ENCODE assay signal across 32 cellular contexts in the genomic region with DNA sequence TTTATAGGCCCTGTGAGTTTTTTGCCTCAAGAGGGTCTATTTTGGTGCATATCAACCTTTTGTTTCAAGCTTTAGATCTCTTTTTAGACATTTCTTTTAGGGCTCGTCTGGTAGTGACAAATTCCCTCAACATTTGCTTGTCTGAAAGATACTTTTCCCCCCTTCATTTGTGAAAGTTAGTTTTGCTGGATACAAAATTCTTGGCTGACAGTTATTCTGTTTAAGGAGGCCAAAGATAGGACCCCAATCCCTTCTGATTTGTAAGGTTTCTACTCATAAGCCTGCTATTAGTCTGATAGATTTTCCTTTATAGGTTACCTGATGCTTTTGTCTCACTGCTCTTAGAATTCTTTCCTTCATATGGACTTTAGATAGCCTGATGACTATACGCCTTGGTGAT. TPM values are rescaled to one million over a fixed set of nuclear protein-coding genes. Genes with fewer than 3 reads are reported as not detected.
"Had no signal": no experiment of that assay in that cellular context is flagged by ENCODE, and none has a peak within 500 bp of the region (broad histone marks: within the 10 kb centered on the region; RNA-seq: fewer than 3 reads in every experiment).

No MANE protein-coding gene starts in this region.

- DNase-seq: stimulated activated CD4-positive, alpha-beta T cell treated with anti-CD3 and anti-CD28 coated beads, Interleukin-2, amount 100 ng/mL, for 48 hours; stimulated activated CD4-positive, alpha-beta T cell treated with anti-CD3 and anti-CD28 coated beads, Interleukin-4, amount 100 ng/mL, for 1 hour; stimulated activated CD4-positive, alpha-beta T cell treated with anti-CD3 and anti-CD28 coated beads, Interleukin-4, amount 100 ng/mL, for 24 hours; stimulated activated CD4-positive, alpha-beta T cell treated with anti-CD3 and anti-CD28 coated beads, Interleukin-4, amount 100 ng/mL, for 4 hours; stimulated activated CD8-positive, alpha-beta memory T cell treated with anti-CD3 and anti-CD28 coated beads, Interleukin-4, amount 100 ng/mL, for 48 hours; stimulated activated naive B cell treated with anti-CD40 and anti-IgM and Interleukin-4, amounts not matched to agents 10 μg/mL and 1 μg/mL and 100 μg/mL, for 72 hours; stimulated activated naive CD4-positive, alpha-beta T cell; stimulated activated naive CD4-positive, alpha-beta T cell treated with Interleukin-2 at 50 U/mL for 16 hours; stimulated activated naive CD8-positive, alpha-beta T cell treated with anti-CD3 and anti-CD28 coated beads, Interleukin-15, amount 100 ng/mL, for 72 hours; stimulated activated naive CD8-positive, alpha-beta T cell treated with anti-CD3 and anti-CD28 coated beads, Interleukin-15, Interleukin-2, amounts not matched to agents 100 U/mL and 50 U/mL, for 24 hours; stomach; substantia nigra; testis; thyroid gland; tibial artery; transverse colon; trophoblast cell; upper lobe of left lung; upper lobe of right lung; uterus had no signal

- H3K36me3 ChIP-seq: stomach, suprapubic skin, thoracic aorta, thyroid gland, tibial artery, tibial nerve, transverse colon, upper lobe of left lung, upper lobe of right lung, uterus, vagina had no signal

- H3K4me1 Mint-ChIP-seq: stimulated activated effector memory CD8-positive, alpha-beta T cell treated with anti-CD3 and anti-CD28 coated beads, Interleukin-12 subunit alpha, Interleukin-12 subunit beta, amount 100 ng/mL, for 72 hours; stimulated activated memory B cell treated with anti-CD40 and anti-IgM and Interleukin-4, amounts not matched to agents 10 μg/mL and 1 μg/mL and 100 μg/mL, for 72 hours; stimulated activated naive B cell treated with anti-CD40 and anti-IgM and Interleukin-4, amounts not matched to agents 10 μg/mL and 1 μg/mL and 100 μg/mL, for 72 hours; stimulated activated naive CD8-positive, alpha-beta T cell treated with anti-CD3 and anti-CD28 coated beads, Interleukin-15, amount 100 ng/mL, for 72 hours had no signal

- H3K27me3 ChIP-seq: stomach, suprapubic skin, testis, thyroid gland, tibial artery, tibial nerve, transverse colon, upper lobe of left lung, upper lobe of right lung, uterus, vagina had no signal

- H3K27ac Mint-ChIP-seq: stimulated activated effector memory CD8-positive, alpha-beta T cell treated with anti-CD3 and anti-CD28 coated beads, Interleukin-12 subunit alpha, Interleukin-12 subunit beta, amount 100 ng/mL, for 72 hours; stimulated activated memory B cell treated with anti-CD40 and anti-IgM and Interleukin-4, amounts not matched to agents 10 μg/mL and 1 μg/mL and 100 μg/mL, for 72 hours; stimulated activated naive B cell treated with anti-CD40 and anti-IgM and Interleukin-4, amounts not matched to agents 10 μg/mL and 1 μg/mL and 100 μg/mL, for 72 hours; stimulated activated naive CD8-positive, alpha-beta T cell treated with anti-CD3 and anti-CD28 coated beads, Interleukin-15, Interleukin-2, amounts not matched to agents 100 ng/mL and 50 ng/mL, for 24 hours; type B pancreatic cell had no signal

- H3K4me3 ChIP-seq: stomach, suprapubic skin, testis, thoracic aorta, thyroid gland, tibial artery, tibial nerve, transverse colon, upper lobe of left lung, upper lobe of right lung, uterus, vagina had no signal

- H3K27me3 Mint-ChIP-seq: stimulated activated memory B cell treated with anti-CD40 and anti-IgM and Interleukin-4, amounts not matched to agents 10 μg/mL and 1 μg/mL and 100 μg/mL, for 72 hours; stimulated activated naive CD8-positive, alpha-beta T cell treated with anti-CD3 and anti-CD28 coated beads, Interleukin-15, amount 100 ng/mL, for 72 hours; stimulated activated naive CD8-positive, alpha-beta T cell treated with anti-CD3 and anti-CD28 coated beads, Interleukin-15, Interleukin-2, amounts not matched to agents 100 ng/mL and 50 ng/mL, for 24 hours; type B pancreatic cell had no signal

- H3K4me3 Mint-ChIP-seq: stimulated activated effector memory CD8-positive, alpha-beta T cell treated with anti-CD3 and anti-CD28 coated beads, Interleukin-12 subunit alpha, Interleukin-12 subunit beta, amount 100 ng/mL, for 72 hours; stimulated activated memory B cell treated with anti-CD40 and anti-IgM and Interleukin-4, amounts not matched to agents 10 μg/mL and 1 μg/mL and 100 μg/mL, for 72 hours; stimulated activated naive B cell treated with anti-CD40 and anti-IgM and Interleukin-4, amounts not matched to agents 10 μg/mL and 1 μg/mL and 100 μg/mL, for 72 hours; stimulated activated naive CD8-positive, alpha-beta T cell treated with anti-CD3 and anti-CD28 coated beads, Interleukin-15, amount 100 ng/mL, for 72 hours; stimulated activated naive CD8-positive, alpha-beta T cell treated with anti-CD3 and anti-CD28 coated beads, Interleukin-15, Interleukin-2, amounts not matched to agents 100 ng/mL and 50 ng/mL, for 24 hours; type B pancreatic cell had no signal

- FAIRE-seq: urothelium cell line had no signal

- H3K27ac ChIP-seq: stomach, suprapubic skin, testis, thoracic aorta, thyroid gland, tibial artery, tibial nerve, transverse colon, upper lobe of left lung, upper lobe of right lung, uterus, vagina had no signal

- H3K4me1 ChIP-seq: stomach, testis, thyroid gland, tibial artery, tibial nerve, transverse colon, upper lobe of left lung, uterus, vagina had no signal

- ATAC-seq: stimulated activated effector memory CD8-positive, alpha-beta T cell treated with anti-CD3 and anti-CD28 coated beads, Interleukin-12 subunit alpha, Interleukin-12 subunit beta, amount 100 ng/mL, for 72 hours; stimulated activated memory B cell treated with anti-CD40 and anti-IgM and Interleukin-4, amounts not matched to agents 10 μg/mL and 1 μg/mL and 100 μg/mL, for 72 hours; stimulated activated naive B cell treated with anti-CD40 and anti-IgM and Interleukin-4, amounts not matched to agents 10 μg/mL and 1 μg/mL and 100 μg/mL, for 72 hours; stimulated activated naive CD8-positive, alpha-beta T cell treated with anti-CD3 and anti-CD28 coated beads, Interleukin-15, amount 100 ng/mL, for 72 hours; stimulated activated naive CD8-positive, alpha-beta T cell treated with anti-CD3 and anti-CD28 coated beads, Interleukin-15, Interleukin-2, amounts not matched to agents 100 U/mL and 50 U/mL, for 24 hours; upper lobe of right lung had no signal

- H3K36me3 Mint-ChIP-seq: stimulated activated effector memory CD8-positive, alpha-beta T cell treated with anti-CD3 and anti-CD28 coated beads, Interleukin-12 subunit alpha, Interleukin-12 subunit beta, amount 100 ng/mL, for 72 hours; stimulated activated memory B cell treated with anti-CD40 and anti-IgM and Interleukin-4, amounts not matched to agents 10 μg/mL and 1 μg/mL and 100 μg/mL, for 72 hours; type B pancreatic cell had no signal

- H3K9me3 ChIP-seq: testis, thyroid gland, vagina had no signal

RNA-seq across cellular contexts. Expression of a gene that starts 36.1 kb away (rescaled TPM):
- total RNA-seq: stomach, subcutaneous adipose tissue, thoracic aorta, transverse colon, upper lobe of right lung, ureter, vagina had no signal
- polyA plus RNA-seq: stomach, urinary bladder had no signal
